In genomic region chr7:36244429-36244828, GRCh38 we compare ENCODE assay signal across 16 cellular contexts.
DNase-seq lines count a peak whose midpoint lies in the region; ATAC-seq and TF ChIP-seq lines count a peak whose summit lies in the region.
"Had no signal": no experiment of that assay in that cellular context is flagged by ENCODE, and none has a peak within 500 bp of the region (broad histone marks: within the 10 kb centered on the region; RNA-seq: fewer than 3 reads in every experiment).

No MANE protein-coding gene starts in this region.

- H3K27me3 ChIP-seq in tibial artery: no peaks in the 10 kb centered on the region
- H3K27me3 ChIP-seq: BLaER1 treated with 17β-estradiol and CSF1 and Interleukin-3, amounts not matched to agents 10 nM and 100 nM had no signal

- H3K27ac Mint-ChIP-seq in WTC11: peak overlapping the region; percentile 33
- H3K27ac Mint-ChIP-seq: B cell; CD8-positive, alpha-beta T cell; GM23338 had no signal

- ATAC-seq in WTC11: no peak
- ATAC-seq in left lobe of liver: peak; percentile 31
- peak; percentile 70 for ATAC-seq in sciatic nerve
- ATAC-seq in GM18519 (IDR thresholded peaks at IDR 0.05; ENCODE audit: low FRiP score, unreplicated experiment): no peak
- ATAC-seq in GM21619 (IDR thresholded peaks at IDR 0.05; ENCODE audit: unreplicated experiment): no peak
- ATAC-seq: CD8-positive, alpha-beta T cell; GM23338 had no signal

- H3K27me3 Mint-ChIP-seq in WTC11 (ENCODE audit: low read depth): no peaks in the 10 kb centered on the region
- H3K27me3 Mint-ChIP-seq: B cell had no signal

- POLR2A ChIA-PET in WTC11 (lab: Charles Lee): no interaction called here

- peak overlapping the region; percentile 82 to 90 for H3K27ac ChIP-seq in tibial artery

- no peaks in the 10 kb centered on the region for H3K36me3 ChIP-seq in tibial artery

- TF ChIP-seq CTCF in WTC11 (IDR thresholded peaks at IDR 0.05) (no peak), tibial artery (IDR thresholded peaks at IDR 0.05) (no peak)

- intact Hi-C loops in sciatic nerve (cut with DNase I): no loop called here
- intact Hi-C loops in tibial artery (cut with DNase I; ENCODE audit: low total_unique reads): no loop called here

- peaks cover 15% of the 10 kb centered on the region for H3K9me3 Mint-ChIP-seq in WTC11
- H3K9me3 Mint-ChIP-seq: CD8-positive, alpha-beta T cell had no signal

- H3K4me3 ChIP-seq in tibial artery: no peak overlapping the region
- H3K4me3 ChIP-seq: BLaER1 treated with 17β-estradiol and CSF1 and Interleukin-3, amounts not matched to agents 10 nM and 100 nM; GM23338 had no signal

- DNase-seq in WTC11 (ENCODE audit: low spot score) (no peak), left lobe of liver (ENCODE audit: low spot score) (no peak), sciatic nerve (ENCODE audit: low spot score) (no peak), tibial artery (peak in 1 of 2 donors; percentile 34), HT-29 (ENCODE audit: low spot score) (no peak), cerebellum (ENCODE audit: low spot score) (no peak)
- DNase-seq: Calu3; CD8-positive, alpha-beta T cell; DMS79 treated with DMSO at 0.1 percent for 48 hours; GF-D8; HCEC 1CT had no signal

- no peaks in the 10 kb centered on the region for H3K9me3 ChIP-seq in tibial artery

- H3K4me1 Mint-ChIP-seq in WTC11: peaks cover 27% of the 10 kb centered on the region
- H3K4me1 Mint-ChIP-seq: B cell, GM23338 had no signal

- H3K4me3 Mint-ChIP-seq in WTC11: no peak overlapping the region
- H3K4me3 Mint-ChIP-seq: B cell; CD8-positive, alpha-beta T cell; GM23338 had no signal

- H3K4me1 ChIP-seq in tibial artery: peaks cover 0 to 33% (median 18%) of the 10 kb centered on the region in 4 donors

- CTCF ChIA-PET in WTC11 (lab: Charles Lee): interaction anchor here (0.7 kb wide), 1 partner anchor 41 kb away, joined by 3 read pairs; no protein-coding TSS in a partner anchor

- peaks cover 16% of the 10 kb centered on the region for H3K36me3 Mint-ChIP-seq in WTC11
- H3K36me3 Mint-ChIP-seq: CD8-positive, alpha-beta T cell had no signal

TF ChIP-seq in WTC11, 78 proteins besides CTCF, POLR2A, EP300 and RAD21:
- no peak for TF ChIP-seq ZNF423 (CRISPR knock-in tag; IDR thresholded peaks at IDR 0.05)
- no peak for TF ChIP-seq TEAD4 (CRISPR knock-in tag; IDR thresholded peaks at IDR 0.05)
- no peak for TF ChIP-seq FOXJ3 (CRISPR knock-in tag; IDR thresholded peaks at IDR 0.05; ENCODE audit: borderline replicate concordance)
- TF ChIP-seq TCF7 (CRISPR knock-in tag; IDR thresholded peaks at IDR 0.05; ENCODE audit: low read depth): no peak
- TF ChIP-seq JUN (CRISPR knock-in tag; IDR thresholded peaks at IDR 0.05): no peak
- no peak for TF ChIP-seq ERG (CRISPR knock-in tag; IDR thresholded peaks at IDR 0.05)
TF ChIP-seq in WTC11: peak in this region for 0.

Comparison
In these comparisons a context has a peak if more than half of its experiments do, and no peak if none do; other contexts are left out.
1. ATAC-seq: peak in left lobe of liver (single experiment) and sciatic nerve (single experiment); none in WTC11 (single experiment), GM18519 (single experiment) and GM21619 (single experiment).